In genomic region chrX:45815389-45815788, GRCh38 we compare ENCODE assay signal across 24 cellular contexts.
DNase-seq lines count a peak whose midpoint lies in the region; ATAC-seq and FAIRE-seq lines count a peak whose summit lies in the region.
"Had no signal": no experiment of that assay in that cellular context is flagged by ENCODE, and none has a peak within 500 bp of the region (broad histone marks: within the 10 kb centered on the region; RNA-seq: fewer than 3 reads in every experiment).

No MANE protein-coding gene starts in this region.

- H3K27ac ChIP-seq in small intestine (ENCODE audit: low read depth in 1 of 2, low read length in 1 of 2), result no peak overlapping the region

- DNase-seq in activated CD4-positive, alpha-beta T cell treated with anti-CD3 and anti-CD28 coated beads, Interleukin-2, amount 10 ng/mL, durations not matched to agents 24 days and 14 days, result no peak
- no peak for DNase-seq in activated CD4-positive, alpha-beta T cell treated with anti-CD3 and anti-CD28 coated beads, Interleukin-2, amount 50 U/mL, for 4 hours
- no peak for DNase-seq in activated naive CD8-positive, alpha-beta T cell treated with anti-CD3 and anti-CD28 coated beads for 36 hours
- no peak for DNase-seq in activated T-helper 2 cell treated with anti-CD3 and anti-CD28 coated beads, Interferon-gamma antibody, Interleukin-2, Interleukin-4, amounts not matched to agents 10 μg/mL and 5 μg/mL and 100 μg/mL, durations not matched to agents 14 hours and 24 hours and 36 hours (ENCODE audit: low spot score)
- no peak for DNase-seq in small intestine
- DNase-seq: BE2C; CD4-positive, CD25-positive, alpha-beta regulatory T cell; COR-L47; DMS 273 treated with DMSO at 0.1 percent for 48 hours; DND-41; Karpas-422; NCI-H1417 treated with DMSO at 0.1 percent for 48 hours; NCI-H187 treated with DMSO at 0.1 percent for 48 hours; NCI-H2227 treated with DMSO at 0.1 percent for 48 hours; NCI-H510A treated with DMSO at 0.1 percent for 48 hours; NCI-H82; PC-3; RPMI8226 had no signal

- intact Hi-C loops in activated CD4-positive, alpha-beta T cell treated with anti-CD3 and anti-CD28 coated beads, Interleukin-2, amount 10 ng/mL, durations not matched to agents 24 days and 14 days (cut with micrococcal nuclease), result no loop called here
- intact Hi-C loops in activated T-helper 2 cell treated with anti-CD3 and anti-CD28 coated beads, Interferon-gamma antibody, Interleukin-2, Interleukin-4, amounts not matched to agents 10 μg/mL and 5 μg/mL and 100 μg/mL, durations not matched to agents 14 hours and 24 hours and 36 hours (cut with micrococcal nuclease), result no loop called here

- H3K4me1 Mint-ChIP-seq in activated CD4-positive, alpha-beta T cell treated with anti-CD3 and anti-CD28 coated beads, Interleukin-2, amount 10 ng/mL, durations not matched to agents 24 days and 14 days, result peaks cover 45% of the 10 kb centered on the region
- peaks cover 43% of the 10 kb centered on the region for H3K4me1 Mint-ChIP-seq in activated naive CD8-positive, alpha-beta T cell (ENCODE audit: low read depth)
- peaks cover 28% of the 10 kb centered on the region for H3K4me1 Mint-ChIP-seq in activated naive CD8-positive, alpha-beta T cell treated with anti-CD3 and anti-CD28 coated beads for 36 hours
- H3K4me1 Mint-ChIP-seq in activated T-helper 2 cell treated with anti-CD3 and anti-CD28 coated beads, Interferon-gamma antibody, Interleukin-2, Interleukin-4, amounts not matched to agents 10 μg/mL and 5 μg/mL and 100 μg/mL, durations not matched to agents 14 hours and 24 hours and 36 hours (ENCODE audit: low read depth), result peaks cover 60% of the 10 kb centered on the region
- H3K4me1 Mint-ChIP-seq: IgD-negative memory B cell had no signal

- H3K9me3 ChIP-seq in small intestine (ENCODE audit: control insufficient read depth, low read depth), result no peaks in the 10 kb centered on the region
- H3K9me3 ChIP-seq: BE2C had no signal

- H3K27ac Mint-ChIP-seq in activated CD4-positive, alpha-beta T cell treated with anti-CD3 and anti-CD28 coated beads, Interleukin-2, amount 10 ng/mL, durations not matched to agents 24 days and 14 days, result peak overlapping the region; percentile 57
- peak overlapping the region; percentile 68 for H3K27ac Mint-ChIP-seq in activated naive CD8-positive, alpha-beta T cell
- no peak overlapping the region for H3K27ac Mint-ChIP-seq in activated naive CD8-positive, alpha-beta T cell treated with anti-CD3 and anti-CD28 coated beads for 36 hours
- peak overlapping the region; percentile 58 for H3K27ac Mint-ChIP-seq in activated T-helper 2 cell treated with anti-CD3 and anti-CD28 coated beads, Interferon-gamma antibody, Interleukin-2, Interleukin-4, amounts not matched to agents 10 μg/mL and 5 μg/mL and 100 μg/mL, durations not matched to agents 14 hours and 24 hours and 36 hours
- H3K27ac Mint-ChIP-seq: CD4-positive, CD25-positive, alpha-beta regulatory T cell; IgD-negative memory B cell had no signal

- peaks cover 74% of the 10 kb centered on the region for H3K36me3 Mint-ChIP-seq in activated CD4-positive, alpha-beta T cell treated with anti-CD3 and anti-CD28 coated beads, Interleukin-2, amount 10 ng/mL, durations not matched to agents 24 days and 14 days (ENCODE audit: low read depth)
- H3K36me3 Mint-ChIP-seq in activated naive CD8-positive, alpha-beta T cell, result peaks cover 24% of the 10 kb centered on the region
- peaks cover 66% of the 10 kb centered on the region for H3K36me3 Mint-ChIP-seq in activated naive CD8-positive, alpha-beta T cell treated with anti-CD3 and anti-CD28 coated beads for 36 hours
- H3K36me3 Mint-ChIP-seq in activated T-helper 2 cell treated with anti-CD3 and anti-CD28 coated beads, Interferon-gamma antibody, Interleukin-2, Interleukin-4, amounts not matched to agents 10 μg/mL and 5 μg/mL and 100 μg/mL, durations not matched to agents 14 hours and 24 hours and 36 hours (ENCODE audit: low read depth), result peaks cover 94% of the 10 kb centered on the region
- H3K36me3 Mint-ChIP-seq: CD4-positive, CD25-positive, alpha-beta regulatory T cell had no signal

- H3K4me1 ChIP-seq in small intestine (ENCODE audit: control insufficient read depth in 2 of 2, insufficient read depth in 1 of 2, low read depth in 1 of 2, low read length in 1 of 2), result no peaks in the 10 kb centered on the region
- H3K4me1 ChIP-seq: BE2C had no signal

- FAIRE-seq in small intestine (lab: Jason Lieb, UNC), result no peak
- FAIRE-seq: A204.1, HTR-8/SVneo had no signal

- H3K27me3 Mint-ChIP-seq in activated CD4-positive, alpha-beta T cell treated with anti-CD3 and anti-CD28 coated beads, Interleukin-2, amount 10 ng/mL, durations not matched to agents 24 days and 14 days, result no peaks in the 10 kb centered on the region
- no peaks in the 10 kb centered on the region for H3K27me3 Mint-ChIP-seq in activated naive CD8-positive, alpha-beta T cell
- no peaks in the 10 kb centered on the region for H3K27me3 Mint-ChIP-seq in activated naive CD8-positive, alpha-beta T cell treated with anti-CD3 and anti-CD28 coated beads for 36 hours
- no peaks in the 10 kb centered on the region for H3K27me3 Mint-ChIP-seq in activated T-helper 2 cell treated with anti-CD3 and anti-CD28 coated beads, Interferon-gamma antibody, Interleukin-2, Interleukin-4, amounts not matched to agents 10 μg/mL and 5 μg/mL and 100 μg/mL, durations not matched to agents 14 hours and 24 hours and 36 hours (ENCODE audit: low read depth)
- H3K27me3 Mint-ChIP-seq: CD4-positive, CD25-positive, alpha-beta regulatory T cell had no signal

- H3K9me3 Mint-ChIP-seq in activated CD4-positive, alpha-beta T cell treated with anti-CD3 and anti-CD28 coated beads, Interleukin-2, amount 10 ng/mL, durations not matched to agents 24 days and 14 days, result peaks cover 5% of the 10 kb centered on the region
- peaks cover 3% of the 10 kb centered on the region for H3K9me3 Mint-ChIP-seq in activated naive CD8-positive, alpha-beta T cell (ENCODE audit: low read depth)
- peaks cover 6% of the 10 kb centered on the region for H3K9me3 Mint-ChIP-seq in activated naive CD8-positive, alpha-beta T cell treated with anti-CD3 and anti-CD28 coated beads for 36 hours
- H3K9me3 Mint-ChIP-seq in activated T-helper 2 cell treated with anti-CD3 and anti-CD28 coated beads, Interferon-gamma antibody, Interleukin-2, Interleukin-4, amounts not matched to agents 10 μg/mL and 5 μg/mL and 100 μg/mL, durations not matched to agents 14 hours and 24 hours and 36 hours, result peaks cover 5% of the 10 kb centered on the region

- no peak overlapping the region for H3K4me3 ChIP-seq in small intestine (ENCODE audit: low read depth in 1 of 2, low read length in 2 of 2)
- H3K4me3 ChIP-seq: HAP-1 had no signal

- no peak for ATAC-seq in HG02798 (IDR thresholded peaks at IDR 0.05; ENCODE audit: poor library complexity, unreplicated experiment)
- ATAC-seq: PC-3 had no signal

- H3K27me3 ChIP-seq in small intestine (ENCODE audit: control insufficient read depth in 2 of 2, insufficient read depth in 2 of 2, low read length in 2 of 2), result no peaks in the 10 kb centered on the region
- H3K27me3 ChIP-seq: BE2C had no signal

- no peaks in the 10 kb centered on the region for H3K36me3 ChIP-seq in small intestine (ENCODE audit: control insufficient read depth in 2 of 2, insufficient read depth in 2 of 2, low read length in 2 of 2)
- H3K36me3 ChIP-seq: BE2C had no signal

- H3K4me3 Mint-ChIP-seq in activated CD4-positive, alpha-beta T cell treated with anti-CD3 and anti-CD28 coated beads, Interleukin-2, amount 10 ng/mL, durations not matched to agents 24 days and 14 days, result peak overlapping the region; percentile 39
- no peak overlapping the region for H3K4me3 Mint-ChIP-seq in activated naive CD8-positive, alpha-beta T cell
- no peak overlapping the region for H3K4me3 Mint-ChIP-seq in activated naive CD8-positive, alpha-beta T cell treated with anti-CD3 and anti-CD28 coated beads for 36 hours
- H3K4me3 Mint-ChIP-seq in activated T-helper 2 cell treated with anti-CD3 and anti-CD28 coated beads, Interferon-gamma antibody, Interleukin-2, Interleukin-4, amounts not matched to agents 10 μg/mL and 5 μg/mL and 100 μg/mL, durations not matched to agents 14 hours and 24 hours and 36 hours (ENCODE audit: low read depth), result no peak overlapping the region
- H3K4me3 Mint-ChIP-seq: IgD-negative memory B cell had no signal

- WGBS in small intestine, 3 donors, result 64 to 88% (median 77%) methylated on average over 1 of the region's 1 CpG
